In genomic region chr13:113452942-113453901, GRCh38 we compare ENCODE assay signal across 16 cellular contexts. TPM values are rescaled to one million over a fixed set of nuclear protein-coding genes. Genes with fewer than 3 reads are reported as not detected.
DNase-seq lines count a peak whose midpoint lies in the region; ATAC-seq, FAIRE-seq and TF ChIP-seq lines count a peak whose summit lies in the region.
"Had no signal": no experiment of that assay in that cellular context is flagged by ENCODE, and none has a peak within 500 bp of the region (broad histone marks: within the 10 kb centered on the region; RNA-seq: fewer than 3 reads in every experiment).

ADPRHL1 (minus strand) TSS chr13:113453488; CDS start chr13:113453437, 51 bp downstream.

- H3K9me3 Mint-ChIP-seq in type B pancreatic cell (no peaks in the 10 kb centered on the region), T-cell (no peaks in the 10 kb centered on the region)
- H3K9me3 Mint-ChIP-seq: activated naive CD4-positive, alpha-beta T cell treated with anti-CD3 and anti-CD28 coated beads, Interleukin-2, amount 50 U/mL, for 72 hours had no signal

- H3K9ac ChIP-seq in kidney (ENCODE audit: low read length in 2 of 2), result no peak within 1 kb of the TSS

- H3K36me3 Mint-ChIP-seq in type B pancreatic cell (no peaks in the 10 kb centered on the region), T-cell (peaks cover 28% of the 10 kb centered on the region)
- H3K36me3 Mint-ChIP-seq: activated naive CD4-positive, alpha-beta T cell treated with anti-CD3 and anti-CD28 coated beads, Interleukin-2, amount 50 U/mL, for 72 hours had no signal

- TF ChIP-seq CTCF in kidney (IDR thresholded peaks at IDR 0.05; ENCODE audit: borderline replicate concordance, extremely low read depth, insufficient read depth) (no peak), type B pancreatic cell (conservative IDR thresholded peaks at IDR 0.05) (no peak)

- H3K27ac Mint-ChIP-seq in type B pancreatic cell (no peak within 1 kb of the TSS), T-cell (no peak within 1 kb of the TSS)

- intact Hi-C loops in kidney (cut with DNase I), result no loop called here

- CTCF ChIA-PET in T-cell (lab: Charles Lee), result no interaction called here

- DNase-seq in activated CD8-positive, alpha-beta memory T cell treated with anti-CD3 and anti-CD28 coated beads for 24 hours, result peak; percentile 24
- DNase-seq in activated CD8-positive, alpha-beta memory T cell treated with anti-CD3 and anti-CD28 coated beads, Interleukin-2, amount 50 U/mL, for 48 hours, result no peak
- peak; percentile 46 for DNase-seq in kidney
- DNase-seq in type B pancreatic cell (ENCODE audit: extremely low spot score, unreplicated experiment), result peak; percentile 54
- no peak for DNase-seq in SW480 (ENCODE audit: low spot score)
- DNase-seq in T-cell, result no peak
- DNase-seq: activated CD4-positive, alpha-beta T cell treated with anti-CD3 and anti-CD28 coated beads, Interleukin-2, amount 50 U/mL, for 1 hour; effector CD4-positive, alpha-beta T cell; hippocampal formation; midbrain; NCI-H345 had no signal

- POLR2A ChIA-PET in T-cell (lab: Charles Lee), result no interaction called here

- peaks cover 12% of the 10 kb centered on the region for H3K4me1 Mint-ChIP-seq in type B pancreatic cell (ENCODE audit: unreplicated experiment)
- H3K4me1 Mint-ChIP-seq in T-cell, result peaks cover 0 to 11% (median 0%) of the 10 kb centered on the region in 3 donors

- no peak within 1 kb of the TSS for H3K4me3 ChIP-seq in kidney (ENCODE audit: low read length in 2 of 2)
- H3K4me3 ChIP-seq: SJCRH30 had no signal

- H3K4me3 Mint-ChIP-seq in type B pancreatic cell (no peak within 1 kb of the TSS), T-cell (no peak within 1 kb of the TSS)

- FAIRE-seq in kidney (lab: Jason Lieb, UNC), result no peak
- FAIRE-seq: G401.6 had no signal

- ATAC-seq in T-cell (replicated peaks in 1 of 4) (no peak), GM21360 (IDR thresholded peaks at IDR 0.05; ENCODE audit: unreplicated experiment) (no peak)
- ATAC-seq: activated naive CD4-positive, alpha-beta T cell treated with anti-CD3 and anti-CD28 coated beads, Interleukin-2, amount 50 U/mL, for 72 hours had no signal

- H3K9me3 ChIP-seq in kidney (ENCODE audit: control insufficient read depth in 1 of 2, low read length in 2 of 2), result no peaks in the 10 kb centered on the region
- H3K9me3 ChIP-seq: SJCRH30 had no signal

- H3K27me3 Mint-ChIP-seq in type B pancreatic cell (no peaks in the 10 kb centered on the region), T-cell (no peaks in the 10 kb centered on the region)

- H3K27ac ChIP-seq in angular gyrus (ENCODE audit: low read depth, low read length), result peak within 1 kb of the TSS; percentile 24
- H3K27ac ChIP-seq in kidney (ENCODE audit: low read depth in 2 of 2, low read length in 2 of 2), result no peak within 1 kb of the TSS
- H3K27ac ChIP-seq: SJCRH30 had no signal

- peaks cover 0 to 26% of the 10 kb centered on the region in 2 donors for H3K36me3 ChIP-seq in kidney (ENCODE audit: control insufficient read depth in 1 of 2, insufficient read depth in 2 of 2, low read length in 2 of 2)

- H3K4me1 ChIP-seq in kidney (ENCODE audit: control insufficient read depth in 1 of 2, insufficient read depth in 1 of 2, low read depth in 1 of 2, low read length in 2 of 2), result no peaks in the 10 kb centered on the region
- H3K4me1 ChIP-seq: SJCRH30 had no signal

RNA-seq across cellular contexts. Expression of gene ADPRHL1, which starts in this region (rescaled TPM):
- total RNA-seq in kidney (1.5 TPM), type B pancreatic cell (ENCODE audit: low replicate concordance) (2.5 and 4.1 TPM in 2 replicates), T-cell (1 to 10 TPM in 2 of 5 donors, under 1 TPM in 3; 0.37 to 1.7 (median 0.92) TPM)
- polyA plus RNA-seq in kidney (ENCODE audit: insufficient read depth, low read depth, low replicate concordance), result 1.1 TPM

Comparison
In these comparisons a context has a peak if more than half of its experiments do, and no peak if none do; other contexts are left out.
1. DNase-seq: peak in activated CD8-positive, alpha-beta memory T cell treated with anti-CD3 and anti-CD28 coated beads for 24 hours (single experiment), kidney (single experiment) and type B pancreatic cell (single experiment); none in activated CD8-positive, alpha-beta memory T cell treated with anti-CD3 and anti-CD28 coated beads, Interleukin-2, amount 50 U/mL, for 48 hours (single experiment), SW480 (single experiment) and T-cell (0 of 34).